ENCODE assay signal across 15 cellular contexts in the genomic region with DNA sequence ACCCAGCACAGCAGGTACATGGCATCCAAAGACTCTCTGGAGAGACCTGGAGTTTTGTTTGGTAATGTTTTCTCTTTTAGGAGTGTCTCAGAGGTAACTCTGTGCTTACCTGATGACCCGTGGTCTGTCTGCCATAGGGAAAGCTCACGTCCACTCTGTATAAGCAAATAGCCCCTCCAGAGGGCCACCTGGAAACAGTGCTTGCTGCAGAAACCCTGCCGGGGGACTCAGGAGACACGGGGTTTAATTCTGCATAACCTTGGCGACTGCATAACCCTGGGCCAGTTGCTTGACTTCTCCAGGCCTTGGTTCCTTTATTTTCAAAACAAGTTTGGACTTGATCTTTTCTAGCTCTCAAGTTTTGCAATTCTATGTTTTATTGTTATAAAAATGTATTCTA.
A peak's percentile ranks its signal among the peaks of the same experiment; 100 is the strongest.
DNase-seq lines count a peak whose midpoint lies in the region; ATAC-seq and TF ChIP-seq lines count a peak whose summit lies in the region.
"Had no signal": no experiment of that assay in that cellular context is flagged by ENCODE, and none has a peak within 500 bp of the region (broad histone marks: within the 10 kb centered on the region; RNA-seq: fewer than 3 reads in every experiment).

No MANE protein-coding gene starts in this region.

- no peak overlapping the region for H3K4me3 ChIP-seq in esophagus muscularis mucosa
- H3K4me3 ChIP-seq: HAP-1 had no signal

- DNase-seq in WTC11 (ENCODE audit: low spot score) (no peak), esophagus muscularis mucosa (ENCODE audit: extremely low spot score) (peak; percentile 42), COLO829 (ENCODE audit: low spot score) (no peak), DMS153 treated with DMSO at 0.1 percent for 48 hours (lab: John Stamatoyannopoulos, UW; ENCODE audit: unreplicated experiment) (no peak)
- peak; percentile 8 for DNase-seq in activated CD8-positive, alpha-beta memory T cell treated with anti-CD3 and anti-CD28 coated beads, Interleukin-2, amount 50 U/mL, for 48 hours
- DNase-seq: ACHN; BE2C; C1 segment of cervical spinal cord; CD4-positive, CD25-positive, alpha-beta regulatory T cell; CD8-positive, alpha-beta memory T cell; DMS79; GF-D8 had no signal

- ATAC-seq in WTC11 (peak; percentile 24; the same call in 1 of the 2 replicates), GM18868 (IDR thresholded peaks at IDR 0.05; ENCODE audit: unreplicated experiment) (no peak)

- no peak for TF ChIP-seq POLR2A in esophagus muscularis mucosa (IDR thresholded peaks at IDR 0.05; ENCODE audit: low read depth)

- peaks cover 10% of the 10 kb centered on the region for H3K4me1 Mint-ChIP-seq in WTC11
- H3K4me1 Mint-ChIP-seq: CD4-positive, CD25-positive, alpha-beta regulatory T cell; CD8-positive, alpha-beta memory T cell had no signal

- 56% methylated on average over 5 of the region's 5 CpGs for WGBS in esophagus muscularis mucosa

- POLR2A ChIA-PET in WTC11 (lab: Charles Lee): no interaction called here

- no peak overlapping the region for H3K27ac ChIP-seq in esophagus muscularis mucosa (replicated peaks in 1 of 4)

- no peaks in the 10 kb centered on the region for H3K36me3 Mint-ChIP-seq in WTC11
- H3K36me3 Mint-ChIP-seq: CD4-positive, CD25-positive, alpha-beta regulatory T cell; CD8-positive, alpha-beta memory T cell had no signal

- TF ChIP-seq CTCF in WTC11 (IDR thresholded peaks at IDR 0.05) (no peak), esophagus muscularis mucosa (IDR thresholded peaks at IDR 0.05) (no peak)

- no peak overlapping the region for H3K27ac Mint-ChIP-seq in WTC11
- H3K27ac Mint-ChIP-seq: CD4-positive, CD25-positive, alpha-beta regulatory T cell; CD8-positive, alpha-beta memory T cell had no signal

- H3K27me3 ChIP-seq in esophagus muscularis mucosa: peaks cover 0 to 31% (median 0%) of the 10 kb centered on the region in 4 donors

- H3K9me3 Mint-ChIP-seq in WTC11: peaks cover under 1% of the 10 kb centered on the region; the same call in 1 of the 2 replicates

- no peaks in the 10 kb centered on the region for H3K36me3 ChIP-seq in esophagus muscularis mucosa
- H3K36me3 ChIP-seq: BE2C, HAP-1 had no signal

- H3K4me1 ChIP-seq in esophagus muscularis mucosa: no peaks in the 10 kb centered on the region
- H3K4me1 ChIP-seq: BE2C, Caco-2, HAP-1 had no signal

- H3K4me3 Mint-ChIP-seq in WTC11: no peak overlapping the region
- H3K4me3 Mint-ChIP-seq: CD8-positive, alpha-beta memory T cell had no signal

- intact Hi-C loops in esophagus muscularis mucosa (cut with DNase I): no loop called here

- no peaks in the 10 kb centered on the region; the same call in 1 of the 2 replicates for H3K27me3 Mint-ChIP-seq in WTC11 (ENCODE audit: low read depth)
- H3K27me3 Mint-ChIP-seq: CD4-positive, CD25-positive, alpha-beta regulatory T cell had no signal

- TF ChIP-seq EP300 in esophagus muscularis mucosa (IDR thresholded peaks at IDR 0.05): no peak

- CTCF ChIA-PET in WTC11 (lab: Charles Lee): interaction anchor here (0.9 kb wide), 1 partner anchor 406 kb away, joined by 3 read pairs; no protein-coding TSS in a partner anchor

- no peaks in the 10 kb centered on the region for H3K9me3 ChIP-seq in esophagus muscularis mucosa
- H3K9me3 ChIP-seq: BE2C, Caco-2, HAP-1 had no signal

TF ChIP-seq in WTC11, 78 proteins besides CTCF, POLR2A, EP300 and RAD21 (continues in another document):
- TF ChIP-seq ZNF263 (CRISPR knock-in tag; IDR thresholded peaks at IDR 0.05; ENCODE audit: low read depth) (no peak), RELA (CRISPR knock-in tag; IDR thresholded peaks at IDR 0.05; ENCODE audit: borderline replicate concordance) (no peak), NR1H2 (CRISPR knock-in tag; IDR thresholded peaks at IDR 0.05) (no peak), ESRRA (CRISPR knock-in tag; IDR thresholded peaks at IDR 0.05; ENCODE audit: borderline replicate concordance) (no peak)
- TF ChIP-seq, protein P1, sequence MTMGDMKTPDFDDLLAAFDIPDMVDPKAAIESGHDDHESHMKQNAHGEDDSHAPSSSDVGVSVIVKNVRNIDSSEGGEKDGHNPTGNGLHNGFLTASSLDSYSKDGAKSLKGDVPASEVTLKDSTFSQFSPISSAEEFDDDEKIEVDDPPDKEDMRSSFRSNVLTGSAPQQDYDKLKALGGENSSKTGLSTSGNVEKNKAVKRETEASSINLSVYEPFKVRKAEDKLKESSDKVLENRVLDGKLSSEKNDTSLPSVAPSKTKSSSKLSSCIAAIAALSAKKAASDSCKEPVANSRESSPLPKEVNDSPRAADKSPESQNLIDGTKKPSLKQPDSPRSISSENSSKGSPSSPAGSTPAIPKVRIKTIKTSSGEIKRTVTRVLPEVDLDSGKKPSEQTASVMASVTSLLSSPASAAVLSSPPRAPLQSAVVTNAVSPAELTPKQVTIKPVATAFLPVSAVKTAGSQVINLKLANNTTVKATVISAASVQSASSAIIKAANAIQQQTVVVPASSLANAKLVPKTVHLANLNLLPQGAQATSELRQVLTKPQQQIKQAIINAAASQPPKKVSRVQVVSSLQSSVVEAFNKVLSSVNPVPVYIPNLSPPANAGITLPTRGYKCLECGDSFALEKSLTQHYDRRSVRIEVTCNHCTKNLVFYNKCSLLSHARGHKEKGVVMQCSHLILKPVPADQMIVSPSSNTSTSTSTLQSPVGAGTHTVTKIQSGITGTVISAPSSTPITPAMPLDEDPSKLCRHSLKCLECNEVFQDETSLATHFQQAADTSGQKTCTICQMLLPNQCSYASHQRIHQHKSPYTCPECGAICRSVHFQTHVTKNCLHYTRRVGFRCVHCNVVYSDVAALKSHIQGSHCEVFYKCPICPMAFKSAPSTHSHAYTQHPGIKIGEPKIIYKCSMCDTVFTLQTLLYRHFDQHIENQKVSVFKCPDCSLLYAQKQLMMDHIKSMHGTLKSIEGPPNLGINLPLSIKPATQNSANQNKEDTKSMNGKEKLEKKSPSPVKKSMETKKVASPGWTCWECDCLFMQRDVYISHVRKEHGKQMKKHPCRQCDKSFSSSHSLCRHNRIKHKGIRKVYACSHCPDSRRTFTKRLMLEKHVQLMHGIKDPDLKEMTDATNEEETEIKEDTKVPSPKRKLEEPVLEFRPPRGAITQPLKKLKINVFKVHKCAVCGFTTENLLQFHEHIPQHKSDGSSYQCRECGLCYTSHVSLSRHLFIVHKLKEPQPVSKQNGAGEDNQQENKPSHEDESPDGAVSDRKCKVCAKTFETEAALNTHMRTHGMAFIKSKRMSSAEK (CRISPR knock-in tag; IDR thresholded peaks at IDR 0.05; ENCODE audit: borderline replicate concordance): no peak
- TF ChIP-seq, protein P2, sequence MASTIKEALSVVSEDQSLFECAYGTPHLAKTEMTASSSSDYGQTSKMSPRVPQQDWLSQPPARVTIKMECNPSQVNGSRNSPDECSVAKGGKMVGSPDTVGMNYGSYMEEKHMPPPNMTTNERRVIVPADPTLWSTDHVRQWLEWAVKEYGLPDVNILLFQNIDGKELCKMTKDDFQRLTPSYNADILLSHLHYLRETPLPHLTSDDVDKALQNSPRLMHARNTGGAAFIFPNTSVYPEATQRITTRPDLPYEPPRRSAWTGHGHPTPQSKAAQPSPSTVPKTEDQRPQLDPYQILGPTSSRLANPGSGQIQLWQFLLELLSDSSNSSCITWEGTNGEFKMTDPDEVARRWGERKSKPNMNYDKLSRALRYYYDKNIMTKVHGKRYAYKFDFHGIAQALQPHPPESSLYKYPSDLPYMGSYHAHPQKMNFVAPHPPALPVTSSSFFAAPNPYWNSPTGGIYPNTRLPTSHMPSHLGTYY (CRISPR knock-in tag; IDR thresholded peaks at IDR 0.05): no peak
- TF ChIP-seq, protein P3, sequence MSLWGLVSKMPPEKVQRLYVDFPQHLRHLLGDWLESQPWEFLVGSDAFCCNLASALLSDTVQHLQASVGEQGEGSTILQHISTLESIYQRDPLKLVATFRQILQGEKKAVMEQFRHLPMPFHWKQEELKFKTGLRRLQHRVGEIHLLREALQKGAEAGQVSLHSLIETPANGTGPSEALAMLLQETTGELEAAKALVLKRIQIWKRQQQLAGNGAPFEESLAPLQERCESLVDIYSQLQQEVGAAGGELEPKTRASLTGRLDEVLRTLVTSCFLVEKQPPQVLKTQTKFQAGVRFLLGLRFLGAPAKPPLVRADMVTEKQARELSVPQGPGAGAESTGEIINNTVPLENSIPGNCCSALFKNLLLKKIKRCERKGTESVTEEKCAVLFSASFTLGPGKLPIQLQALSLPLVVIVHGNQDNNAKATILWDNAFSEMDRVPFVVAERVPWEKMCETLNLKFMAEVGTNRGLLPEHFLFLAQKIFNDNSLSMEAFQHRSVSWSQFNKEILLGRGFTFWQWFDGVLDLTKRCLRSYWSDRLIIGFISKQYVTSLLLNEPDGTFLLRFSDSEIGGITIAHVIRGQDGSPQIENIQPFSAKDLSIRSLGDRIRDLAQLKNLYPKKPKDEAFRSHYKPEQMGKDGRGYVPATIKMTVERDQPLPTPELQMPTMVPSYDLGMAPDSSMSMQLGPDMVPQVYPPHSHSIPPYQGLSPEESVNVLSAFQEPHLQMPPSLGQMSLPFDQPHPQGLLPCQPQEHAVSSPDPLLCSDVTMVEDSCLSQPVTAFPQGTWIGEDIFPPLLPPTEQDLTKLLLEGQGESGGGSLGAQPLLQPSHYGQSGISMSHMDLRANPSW (CRISPR knock-in tag; conservative IDR thresholded peaks at IDR 0.05; ENCODE audit: low read depth): no peak
- TF ChIP-seq, protein P4, sequence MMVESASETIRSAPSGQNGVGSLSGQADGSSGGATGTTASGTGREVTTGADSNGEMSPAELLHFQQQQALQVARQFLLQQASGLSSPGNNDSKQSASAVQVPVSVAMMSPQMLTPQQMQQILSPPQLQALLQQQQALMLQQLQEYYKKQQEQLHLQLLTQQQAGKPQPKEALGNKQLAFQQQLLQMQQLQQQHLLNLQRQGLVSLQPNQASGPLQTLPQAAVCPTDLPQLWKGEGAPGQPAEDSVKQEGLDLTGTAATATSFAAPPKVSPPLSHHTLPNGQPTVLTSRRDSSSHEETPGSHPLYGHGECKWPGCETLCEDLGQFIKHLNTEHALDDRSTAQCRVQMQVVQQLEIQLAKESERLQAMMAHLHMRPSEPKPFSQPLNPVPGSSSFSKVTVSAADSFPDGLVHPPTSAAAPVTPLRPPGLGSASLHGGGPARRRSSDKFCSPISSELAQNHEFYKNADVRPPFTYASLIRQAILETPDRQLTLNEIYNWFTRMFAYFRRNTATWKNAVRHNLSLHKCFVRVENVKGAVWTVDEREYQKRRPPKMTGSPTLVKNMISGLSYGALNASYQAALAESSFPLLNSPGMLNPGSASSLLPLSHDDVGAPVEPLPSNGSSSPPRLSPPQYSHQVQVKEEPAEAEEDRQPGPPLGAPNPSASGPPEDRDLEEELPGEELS (CRISPR knock-in tag; IDR thresholded peaks at IDR 0.05): no peak

Comparison
In these comparisons a context has a peak if more than half of its experiments do, and no peak if none do; other contexts are left out.
1. DNase-seq: peak in activated CD8-positive, alpha-beta memory T cell treated with anti-CD3 and anti-CD28 coated beads, Interleukin-2, amount 50 U/mL, for 48 hours (single experiment) and esophagus muscularis mucosa (single experiment); none in WTC11 (single experiment), COLO829 (single experiment) and DMS153 treated with DMSO at 0.1 percent for 48 hours (single experiment).